11 cellular contexts compared by ENCODE assay signal in genomic region chr10:119396008-119396708, GRCh38.
A peak's percentile ranks its signal among the peaks of the same experiment; 100 is the strongest.
DNase-seq lines count a peak whose midpoint lies in the region; ATAC-seq and TF ChIP-seq lines count a peak whose summit lies in the region.
"Had no signal": no experiment of that assay in that cellular context is flagged by ENCODE, and none has a peak within 500 bp of the region (broad histone marks: within the 10 kb centered on the region; RNA-seq: fewer than 3 reads in every experiment).

No MANE protein-coding gene starts in this region.

- H4K8ac ChIP-seq in IMR-90 (ENCODE audit: low read depth in 2 of 2, low read length in 2 of 2) = no peak overlapping the region

- CTCF ChIA-PET in IMR-90 (lab: Yijun Ruan, JAX) = no interaction called here

- WGBS in IMR-90 (ENCODE audit: extremely low coverage in 2 of 2, insufficient read length in 1 of 2), 2 experiments = 92% methylated on average over 4 of the region's 10 CpGs; no CpG with 5 or more reads in 1 of the 2 experiments

- H2BK20ac ChIP-seq in IMR-90 (ENCODE audit: low read depth, low read length) = no peak overlapping the region

- no peaks in the 10 kb centered on the region for H3K27me3 ChIP-seq in CD4-positive, CD25-positive, alpha-beta regulatory T cell (ENCODE audit: control insufficient read depth, insufficient read depth, low read length)
- H3K27me3 ChIP-seq in IMR-90 (ENCODE audit: control insufficient read depth, insufficient read depth, low read length) (no peaks in the 10 kb centered on the region), duodenal mucosa (ENCODE audit: control insufficient read depth in 1 of 2, insufficient read depth in 2 of 2, low read length in 2 of 2) (no peaks in the 10 kb centered on the region)

- H3K4me3 ChIP-seq in CD4-positive, CD25-positive, alpha-beta regulatory T cell (ENCODE audit: low read depth, low read length) = no peak overlapping the region
- H3K4me3 ChIP-seq in IMR-90 (ENCODE audit: insufficient read depth, low read depth, low read length) (no peak overlapping the region), duodenal mucosa (ENCODE audit: low read depth in 1 of 2, low read length in 2 of 2) (no peak overlapping the region)

- H2AK5ac ChIP-seq in IMR-90 (ENCODE audit: low read depth, low read length) = no peak overlapping the region

- no peak overlapping the region for H3K27ac ChIP-seq in CD4-positive, CD25-positive, alpha-beta regulatory T cell (ENCODE audit: insufficient read depth, low read length, poor library complexity, severe bottlenecking)
- H3K27ac ChIP-seq in IMR-90 (ENCODE audit: insufficient read depth, low read length) (no peak overlapping the region), duodenal mucosa (ENCODE audit: low read depth, low read length) (peak overlapping the region; percentile 55)

- no TSS peak for BruUV-seq in IMR-90 (replicated peaks; lab: Mats Ljungman, UMichigan)

- no peak overlapping the region for H2AFZ ChIP-seq in IMR-90 (replicated peaks; ENCODE audit: low read length, poor library complexity)

- no peaks in the 10 kb centered on the region for H3K27me3 Mint-ChIP-seq in CD4-positive, CD25-positive, alpha-beta regulatory T cell
- H3K27me3 Mint-ChIP-seq in progenitor cell of endocrine pancreas = no peaks in the 10 kb centered on the region
- no peaks in the 10 kb centered on the region for H3K27me3 Mint-ChIP-seq in T-helper 2 cell treated with Interferon-gamma antibody and Interleukin-4, amounts not matched to agents 5 μg/mL and 100 μg/mL, for 36 hours (ENCODE audit: low read depth)
- H3K27me3 Mint-ChIP-seq in activated naive CD8-positive, alpha-beta T cell treated with anti-CD3 and anti-CD28 coated beads, Interleukin-2, amount 50 U/mL, for 24 hours = peaks cover 1% of the 10 kb centered on the region

- H3K9me3 Mint-ChIP-seq in CD4-positive, CD25-positive, alpha-beta regulatory T cell = peaks cover 0 to 2% (median 0%) of the 10 kb centered on the region in 7 donors
- no peaks in the 10 kb centered on the region for H3K9me3 Mint-ChIP-seq in progenitor cell of endocrine pancreas (ENCODE audit: low read depth)
- H3K9me3 Mint-ChIP-seq in T-helper 2 cell treated with Interferon-gamma antibody and Interleukin-4, amounts not matched to agents 5 μg/mL and 100 μg/mL, for 36 hours = no peaks in the 10 kb centered on the region
- no peaks in the 10 kb centered on the region for H3K9me3 Mint-ChIP-seq in activated naive CD8-positive, alpha-beta T cell treated with anti-CD3 and anti-CD28 coated beads, Interleukin-2, amount 50 U/mL, for 24 hours
- H3K9me3 Mint-ChIP-seq: CD8-positive, alpha-beta T cell had no signal

- H3K4me1 Mint-ChIP-seq in CD4-positive, CD25-positive, alpha-beta regulatory T cell = peaks cover 0 to 24% (median 17%) of the 10 kb centered on the region in 4 donors
- H3K4me1 Mint-ChIP-seq in progenitor cell of endocrine pancreas (ENCODE audit: low read depth) = no peaks in the 10 kb centered on the region
- H3K4me1 Mint-ChIP-seq in T-helper 2 cell treated with Interferon-gamma antibody and Interleukin-4, amounts not matched to agents 5 μg/mL and 100 μg/mL, for 36 hours (ENCODE audit: low read depth) = peaks cover 2% of the 10 kb centered on the region
- peaks cover 26% of the 10 kb centered on the region for H3K4me1 Mint-ChIP-seq in activated naive CD8-positive, alpha-beta T cell treated with anti-CD3 and anti-CD28 coated beads, Interleukin-2, amount 50 U/mL, for 24 hours

- H3K9ac ChIP-seq in IMR-90 (ENCODE audit: low read depth, low read length) = no peak overlapping the region
- no peak overlapping the region for H3K9ac ChIP-seq in duodenal mucosa (ENCODE audit: low read depth in 1 of 2, low read length in 2 of 2)

- no peak overlapping the region for H2AK9ac ChIP-seq in IMR-90 (replicated peaks; ENCODE audit: low read depth, low read length, poor library complexity)

- H3K18ac ChIP-seq in IMR-90 (ENCODE audit: low read depth, low read length) = no peak overlapping the region

- POLR2A ChIA-PET in IMR-90 (lab: Charles Lee; ENCODE audit: unreplicated experiment) = no interaction called here

- no peaks in the 10 kb centered on the region for H3K4me1 ChIP-seq in CD4-positive, CD25-positive, alpha-beta regulatory T cell (ENCODE audit: control insufficient read depth, insufficient read depth, low read length, poor library complexity, severe bottlenecking)
- H3K4me1 ChIP-seq in IMR-90 (ENCODE audit: control insufficient read depth, insufficient read depth, low read length) (peaks cover 26% of the 10 kb centered on the region), duodenal mucosa (ENCODE audit: control insufficient read depth in 1 of 2, insufficient read depth in 2 of 2, low read length in 2 of 2) (peaks cover 9 to 16% of the 10 kb centered on the region in 2 donors)

- intact Hi-C loops in IMR-90 (cut with micrococcal nuclease) = no loop called here

- in situ Hi-C loops in IMR-90 (cut with MboI; ENCODE audit: low sequenced_read_pairs) = no loop called here

- peaks cover 22% of the 10 kb centered on the region for H3K36me3 ChIP-seq in CD4-positive, CD25-positive, alpha-beta regulatory T cell (ENCODE audit: control insufficient read depth, insufficient read depth, low read length)
- H3K36me3 ChIP-seq in IMR-90 (ENCODE audit: control insufficient read depth, insufficient read depth, low read length) (peaks cover 57% of the 10 kb centered on the region), duodenal mucosa (ENCODE audit: control insufficient read depth in 1 of 2, insufficient read depth in 2 of 2, low read length in 2 of 2) (peaks cover 0 to 5% of the 10 kb centered on the region in 2 donors)

- peaks cover 16% of the 10 kb centered on the region for H3K36me3 Mint-ChIP-seq in CD4-positive, CD25-positive, alpha-beta regulatory T cell
- no peaks in the 10 kb centered on the region for H3K36me3 Mint-ChIP-seq in progenitor cell of endocrine pancreas (ENCODE audit: insufficient read depth)
- H3K36me3 Mint-ChIP-seq in T-helper 2 cell treated with Interferon-gamma antibody and Interleukin-4, amounts not matched to agents 5 μg/mL and 100 μg/mL, for 36 hours (ENCODE audit: low read depth) = no peaks in the 10 kb centered on the region
- peaks cover 2% of the 10 kb centered on the region for H3K36me3 Mint-ChIP-seq in activated naive CD8-positive, alpha-beta T cell treated with anti-CD3 and anti-CD28 coated beads, Interleukin-2, amount 50 U/mL, for 24 hours (ENCODE audit: low read depth)

- no peak for TF ChIP-seq RAD21 in IMR-90 (IDR thresholded peaks at IDR 0.05; ENCODE audit: low read length)

- no peak overlapping the region for H3K4me2 ChIP-seq in IMR-90 (ENCODE audit: low read depth, low read length)

- H3K56ac ChIP-seq in IMR-90 (ENCODE audit: extremely low read depth, insufficient read depth, low read length) = no peak overlapping the region

- H4K91ac ChIP-seq in IMR-90 (ENCODE audit: insufficient read depth, low read depth, low read length) = no peak overlapping the region

- no peaks in the 10 kb centered on the region for H3K9me3 ChIP-seq in CD4-positive, CD25-positive, alpha-beta regulatory T cell (ENCODE audit: control insufficient read depth in 2 of 2, low read length in 2 of 2)
- no peaks in the 10 kb centered on the region for H3K9me3 ChIP-seq in IMR-90 (ENCODE audit: control insufficient read depth, insufficient read depth, low read length)
- H3K9me3 ChIP-seq in duodenal mucosa (ENCODE audit: control insufficient read depth in 1 of 2, low read length in 2 of 2) = no peaks in the 10 kb centered on the region

- no peak overlapping the region for H4K5ac ChIP-seq in IMR-90 (ENCODE audit: low read depth, low read length)

- TF ChIP-seq CTCF in IMR-90 (conservative IDR thresholded peaks at IDR 0.05; ENCODE audit: low read depth, low read length) (no peak), progenitor cell of endocrine pancreas (IDR thresholded peaks at IDR 0.05; ENCODE audit: unreplicated experiment) (no peak)

- H2BK5ac ChIP-seq in IMR-90 (ENCODE audit: low read depth, low read length, poor library complexity, severe bottlenecking) = no peak overlapping the region

- H3K9me1 ChIP-seq in IMR-90 (ENCODE audit: insufficient read depth, low read length) = peaks cover 27% of the 10 kb centered on the region

- no peak for ATAC-seq in CD4-positive, CD25-positive, alpha-beta regulatory T cell (ENCODE audit: low read depth in 2 of 2)
- no peak for ATAC-seq in IMR-90 (ENCODE audit: low read depth)
- ATAC-seq in activated naive CD8-positive, alpha-beta T cell treated with anti-CD3 and anti-CD28 coated beads, Interleukin-2, amount 50 U/mL, for 24 hours = no peak
- ATAC-seq: CD8-positive, alpha-beta T cell; HCT116 had no signal

- peaks cover 24 to 68% of the 10 kb centered on the region in 2 experiments for H3K79me1 ChIP-seq in IMR-90 (ENCODE audit: low read depth in 1 of 2, low read length in 2 of 2)

- H3K23ac ChIP-seq in IMR-90 (ENCODE audit: low read depth, low read length) = no peak overlapping the region

- dilution Hi-C loops in IMR-90 (cut with HindIII; ENCODE audit: low sequenced_read_pairs, unreplicated experiment) = no loop called here

- no peak overlapping the region for H2BK120ac ChIP-seq in IMR-90 (ENCODE audit: low read depth, low read length)

- H3K4ac ChIP-seq in IMR-90 (ENCODE audit: low read depth, low read length) = 0 out of 2 replicates have a peak overlapping the region, but pooled peaks have one; percentile 35

- no peak for DNase-seq in CD4-positive, CD25-positive, alpha-beta regulatory T cell
- no peak for DNase-seq in IMR-90
- no peak for DNase-seq in progenitor cell of endocrine pancreas (ENCODE audit: low spot score, unreplicated experiment)
- no peak for DNase-seq in NCI-H187 (lab: John Stamatoyannopoulos, UW)
- no peak for DNase-seq in T-helper 2 cell treated with Interferon-gamma antibody and Interleukin-4, amounts not matched to agents 5 μg/mL and 100 μg/mL, for 36 hours (ENCODE audit: low spot score)
- no peak for DNase-seq in activated naive CD8-positive, alpha-beta T cell treated with anti-CD3 and anti-CD28 coated beads, Interleukin-2, amount 50 U/mL, for 24 hours
- DNase-seq in NCI-H526 (lab: John Stamatoyannopoulos, UW) = no peak
- DNase-seq: CD8-positive, alpha-beta T cell; NCI-H2107 had no signal

- H3K27ac Mint-ChIP-seq in CD4-positive, CD25-positive, alpha-beta regulatory T cell = peak overlapping the region; percentile 32 to 75 (median 52)
- peak overlapping the region; percentile 16 for H3K27ac Mint-ChIP-seq in progenitor cell of endocrine pancreas
- no peak overlapping the region for H3K27ac Mint-ChIP-seq in T-helper 2 cell treated with Interferon-gamma antibody and Interleukin-4, amounts not matched to agents 5 μg/mL and 100 μg/mL, for 36 hours
- H3K27ac Mint-ChIP-seq in activated naive CD8-positive, alpha-beta T cell treated with anti-CD3 and anti-CD28 coated beads, Interleukin-2, amount 50 U/mL, for 24 hours = no peak overlapping the region
- H3K27ac Mint-ChIP-seq: CD8-positive, alpha-beta T cell had no signal

- H3K4me3 Mint-ChIP-seq in CD4-positive, CD25-positive, alpha-beta regulatory T cell = no peak overlapping the region
- H3K4me3 Mint-ChIP-seq in progenitor cell of endocrine pancreas (ENCODE audit: low read depth) = no peak overlapping the region
- no peak overlapping the region for H3K4me3 Mint-ChIP-seq in T-helper 2 cell treated with Interferon-gamma antibody and Interleukin-4, amounts not matched to agents 5 μg/mL and 100 μg/mL, for 36 hours
- H3K4me3 Mint-ChIP-seq in activated naive CD8-positive, alpha-beta T cell treated with anti-CD3 and anti-CD28 coated beads, Interleukin-2, amount 50 U/mL, for 24 hours = no peak overlapping the region
- H3K4me3 Mint-ChIP-seq: CD8-positive, alpha-beta T cell had no signal

- TF ChIP-seq POLR2A in IMR-90 (IDR thresholded peaks at IDR 0.05; ENCODE audit: low read depth, low read length) = no peak

- H4K20me1 ChIP-seq in IMR-90 (ENCODE audit: insufficient read depth, low read length) = peaks cover under 1% of the 10 kb centered on the region

- no peak overlapping the region for H3K14ac ChIP-seq in IMR-90 (replicated peaks; ENCODE audit: low read depth, low read length)

- no peak overlapping the region for H2BK15ac ChIP-seq in IMR-90 (ENCODE audit: low read depth, low read length)

Comparison
In these comparisons a context has a peak if more than half of its experiments do, and no peak if none do; other contexts are left out.
1. H3K27ac Mint-ChIP-seq: peak in CD4-positive, CD25-positive, alpha-beta regulatory T cell (3 of 3) and progenitor cell of endocrine pancreas (single experiment); none in T-helper 2 cell treated with Interferon-gamma antibody and Interleukin-4, amounts not matched to agents 5 μg/mL and 100 μg/mL, for 36 hours (single experiment) and activated naive CD8-positive, alpha-beta T cell treated with anti-CD3 and anti-CD28 coated beads, Interleukin-2, amount 50 U/mL, for 24 hours (single experiment).